Comparison of ENCODE assay signal across 15 cellular contexts in the genomic region with DNA sequence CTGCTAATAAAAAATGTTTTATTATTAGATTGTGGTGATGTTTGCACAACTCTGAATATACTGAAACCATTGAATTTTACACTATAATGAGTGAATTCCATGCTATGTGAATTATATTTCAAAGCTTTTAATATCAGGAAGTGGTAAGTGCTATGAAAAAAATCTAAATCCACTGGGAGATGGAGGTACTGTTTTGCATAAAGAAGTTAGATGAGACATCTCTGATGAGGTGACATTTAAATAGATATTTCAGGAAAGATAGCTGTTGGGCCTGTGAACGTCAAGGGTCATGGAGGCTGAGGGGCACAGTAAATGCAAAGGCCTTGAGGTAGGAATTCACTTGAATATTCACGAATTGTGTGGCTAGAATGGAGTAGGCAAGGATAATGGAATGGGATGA. TPM values are rescaled to one million over a fixed set of nuclear protein-coding genes. Genes with fewer than 3 reads are reported as not detected.
DNase-seq lines count a peak whose midpoint lies in the region; ATAC-seq and TF ChIP-seq lines count a peak whose summit lies in the region.
"Had no signal": no experiment of that assay in that cellular context is flagged by ENCODE, and none has a peak within 500 bp of the region (broad histone marks: within the 10 kb centered on the region; RNA-seq: fewer than 3 reads in every experiment).

No MANE protein-coding gene starts in this region.

- H3K36me3 Mint-ChIP-seq in Caco-2 (ENCODE audit: insufficient read depth, unreplicated experiment) (peaks cover 27% of the 10 kb centered on the region), WTC11 (no peaks in the 10 kb centered on the region; the same call in 1 of the 2 replicates), neural progenitor cell (peaks cover 12% of the 10 kb centered on the region)
- peaks cover 2% of the 10 kb centered on the region for H3K36me3 Mint-ChIP-seq in CD4-positive, alpha-beta T cell (ENCODE audit: low read depth)

- H2AFZ ChIP-seq in neural progenitor cell (replicated peaks): no peak overlapping the region

- H3K9ac ChIP-seq in BLaER1 (no peak overlapping the region), neural progenitor cell (no peak overlapping the region)

- H3K4me1 ChIP-seq in BLaER1 (peaks cover 55% of the 10 kb centered on the region), Caco-2 (peaks cover 40% of the 10 kb centered on the region), neural progenitor cell (peaks cover 89% of the 10 kb centered on the region), tibial artery (peaks cover 0 to 76% (median 32%) of the 10 kb centered on the region in 4 donors), BE2C (peaks cover 32% of the 10 kb centered on the region)

- H3K4me1 Mint-ChIP-seq in Caco-2 (ENCODE audit: low read depth, unreplicated experiment): peaks cover 67% of the 10 kb centered on the region
- peaks cover 74% of the 10 kb centered on the region for H3K4me1 Mint-ChIP-seq in WTC11
- peaks cover 40% of the 10 kb centered on the region for H3K4me1 Mint-ChIP-seq in neural progenitor cell
- peaks cover 62% of the 10 kb centered on the region for H3K4me1 Mint-ChIP-seq in CD4-positive, alpha-beta T cell (ENCODE audit: low read depth)

- ATAC-seq in WTC11: no peak
- no peak for ATAC-seq in CD4-positive, alpha-beta T cell (ENCODE audit: poor library complexity)

- intact Hi-C loops in Caco-2 (cut with micrococcal nuclease; ENCODE audit: unreplicated experiment) (no loop called here), tibial artery (cut with DNase I; ENCODE audit: low total_unique reads) (no loop called here)
- intact Hi-C loops in CD4-positive, alpha-beta T cell (cut with DNase I, micrococcal nuclease): no loop called here

- H3K79me2 ChIP-seq in neural progenitor cell (ENCODE audit: low read depth): peaks cover 100% of the 10 kb centered on the region

- H3K27ac Mint-ChIP-seq in Caco-2 (ENCODE audit: unreplicated experiment) (peak overlapping the region; percentile 96), WTC11 (peak overlapping the region; percentile 29; the same call in 1 of the 2 replicates), neural progenitor cell (no peak overlapping the region)
- no peak overlapping the region for H3K27ac Mint-ChIP-seq in CD4-positive, alpha-beta T cell
- H3K27ac Mint-ChIP-seq: B cell, H9 had no signal

- no peaks in the 10 kb centered on the region; the same call in 1 of the 2 replicates for H3K9me3 ChIP-seq in BLaER1
- H3K9me3 ChIP-seq in Caco-2: no peaks in the 10 kb centered on the region
- no peaks in the 10 kb centered on the region for H3K9me3 ChIP-seq in neural progenitor cell (ENCODE audit: low read depth)
- H3K9me3 ChIP-seq in tibial artery: no peaks in the 10 kb centered on the region
- no peaks in the 10 kb centered on the region for H3K9me3 ChIP-seq in CD4-positive, alpha-beta T cell (ENCODE audit: control insufficient read depth, low read length)
- H3K9me3 ChIP-seq in BE2C: no peaks in the 10 kb centered on the region

- H3K27me3 ChIP-seq in BLaER1: no peaks in the 10 kb centered on the region
- H3K27me3 ChIP-seq in Caco-2 (replicated peaks; ENCODE audit: control insufficient read depth, insufficient read depth, low read length): no peaks in the 10 kb centered on the region
- no peaks in the 10 kb centered on the region for H3K27me3 ChIP-seq in neural progenitor cell
- H3K27me3 ChIP-seq in tibial artery: no peaks in the 10 kb centered on the region
- no peaks in the 10 kb centered on the region for H3K27me3 ChIP-seq in CD4-positive, alpha-beta T cell (ENCODE audit: control insufficient read depth, insufficient read depth, low read length)
- H3K27me3 ChIP-seq in BE2C: no peaks in the 10 kb centered on the region

- H3K9me3 Mint-ChIP-seq in Caco-2 (ENCODE audit: unreplicated experiment) (no peaks in the 10 kb centered on the region), WTC11 (no peaks in the 10 kb centered on the region), neural progenitor cell (no peaks in the 10 kb centered on the region)
- H3K9me3 Mint-ChIP-seq in CD4-positive, alpha-beta T cell: no peaks in the 10 kb centered on the region
- H3K9me3 Mint-ChIP-seq: H9 had no signal

- POLR2A ChIA-PET in Caco-2 (lab: Charles Lee): no interaction called here
- POLR2A ChIA-PET in WTC11 (lab: Charles Lee): no interaction called here
- POLR2A ChIA-PET in CD4-positive, alpha-beta T cell (lab: Charles Lee): no interaction called here

- H3K4me3 Mint-ChIP-seq in Caco-2 (ENCODE audit: unreplicated experiment) (no peak overlapping the region), WTC11 (no peak overlapping the region), neural progenitor cell (no peak overlapping the region)
- H3K4me3 Mint-ChIP-seq in CD4-positive, alpha-beta T cell: no peak overlapping the region
- H3K4me3 Mint-ChIP-seq: B cell, H9 had no signal

- H3F3A ChIP-seq in neural progenitor cell (ENCODE audit: low read depth): peaks cover 31% of the 10 kb centered on the region

- no TSS peak for BruUV-seq in Caco-2 (replicated peaks; lab: Mats Ljungman, UMichigan)

- CTCF ChIA-PET in Caco-2 (lab: Charles Lee): no interaction called here
- CTCF ChIA-PET in WTC11 (lab: Charles Lee): no interaction called here
- CTCF ChIA-PET in CD4-positive, alpha-beta T cell (lab: Charles Lee): no interaction called here

- no peak overlapping the region for H3K27ac ChIP-seq in BLaER1
- peak overlapping the region; percentile 46 for H3K27ac ChIP-seq in neural progenitor cell
- no peak overlapping the region for H3K27ac ChIP-seq in tibial artery
- H3K27ac ChIP-seq in CD4-positive, alpha-beta T cell (ENCODE audit: low read depth, low read length): no peak overlapping the region

- H3K4me2 ChIP-seq in BLaER1 (peak overlapping the region; percentile 63), neural progenitor cell (peak overlapping the region; percentile 14)

- TF ChIP-seq CTCF in Caco-2 (IDR thresholded peaks at IDR 0.05; ENCODE audit: insufficient read depth in 1 of 2, low read depth in 1 of 2, low read length in 1 of 2, severe bottlenecking in 1 of 2, unreplicated experiment in 1 of 2) (no peak), WTC11 (IDR thresholded peaks at IDR 0.05) (no peak), neural progenitor cell (IDR thresholded peaks at IDR 0.05) (no peak), tibial artery (IDR thresholded peaks at IDR 0.05) (no peak), BE2C (IDR thresholded peaks at IDR 0.05; ENCODE audit: low read depth, low read length) (no peak)
- no peak for TF ChIP-seq CTCF in CD4-positive, alpha-beta T cell (IDR thresholded peaks at IDR 0.05)

- H3K36me3 ChIP-seq in BLaER1 (peaks cover 22% of the 10 kb centered on the region), Caco-2 (ENCODE audit: control insufficient read depth, insufficient read depth, low read length) (no peaks in the 10 kb centered on the region), neural progenitor cell (no peaks in the 10 kb centered on the region), tibial artery (no peaks in the 10 kb centered on the region), BE2C (peaks cover 14% of the 10 kb centered on the region)

- H3K27me3 Mint-ChIP-seq in Caco-2 (ENCODE audit: insufficient read depth, unreplicated experiment): no peaks in the 10 kb centered on the region
- H3K27me3 Mint-ChIP-seq in WTC11 (ENCODE audit: low read depth): no peaks in the 10 kb centered on the region
- peaks cover 2% of the 10 kb centered on the region for H3K27me3 Mint-ChIP-seq in neural progenitor cell (ENCODE audit: insufficient read depth, low read depth)
- H3K27me3 Mint-ChIP-seq in CD4-positive, alpha-beta T cell: no peaks in the 10 kb centered on the region
- H3K27me3 Mint-ChIP-seq: B cell had no signal

- peaks cover 84% of the 10 kb centered on the region for H4K20me1 ChIP-seq in BLaER1
- H4K20me1 ChIP-seq in neural progenitor cell (ENCODE audit: low read depth): peaks cover 90% of the 10 kb centered on the region

- H3K4me3 ChIP-seq in BLaER1 (no peak overlapping the region), Caco-2 (ENCODE audit: low read depth, low read length) (no peak overlapping the region), neural progenitor cell (no peak overlapping the region), tibial artery (no peak overlapping the region), BE2C (ENCODE audit: low read depth, low read length) (no peak overlapping the region)

- no peak for DNase-seq in Caco-2
- no peak for DNase-seq in WTC11 (ENCODE audit: low spot score)
- no peak for DNase-seq in neural progenitor cell (ENCODE audit: low spot score)
- DNase-seq in tibial artery: no peak
- no peak for DNase-seq in CD4-positive, alpha-beta T cell
- DNase-seq in BE2C: no peak
- DNase-seq: Calu3, DMS 273 treated with DMSO at 0.1 percent for 48 hours, DMS79, EL, GOT3, H9, IMR-90 had no signal

TF ChIP-seq in WTC11, 78 proteins besides CTCF, POLR2A, EP300 and RAD21:
- TF ChIP-seq NR3C1 (CRISPR knock-in tag; conservative IDR thresholded peaks at IDR 0.05; ENCODE audit: low read depth) (no peak), TP53 (CRISPR knock-in tag; IDR thresholded peaks at IDR 0.05) (no peak), ZNF121 (CRISPR knock-in tag; IDR thresholded peaks at IDR 0.05) (no peak), ZNF263 (CRISPR knock-in tag; IDR thresholded peaks at IDR 0.05; ENCODE audit: low read depth) (no peak), MXD4 (CRISPR knock-in tag; IDR thresholded peaks at IDR 0.05; ENCODE audit: borderline replicate concordance) (no peak)
- TF ChIP-seq, protein P1, sequence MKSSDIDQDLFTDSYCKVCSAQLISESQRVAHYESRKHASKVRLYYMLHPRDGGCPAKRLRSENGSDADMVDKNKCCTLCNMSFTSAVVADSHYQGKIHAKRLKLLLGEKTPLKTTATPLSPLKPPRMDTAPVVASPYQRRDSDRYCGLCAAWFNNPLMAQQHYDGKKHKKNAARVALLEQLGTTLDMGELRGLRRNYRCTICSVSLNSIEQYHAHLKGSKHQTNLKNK (CRISPR knock-in tag; IDR thresholded peaks at IDR 0.05): no peak

RNA-seq across cellular contexts. Expression of a gene that starts 12.3 kb away (rescaled TPM):
- 42.8 TPM in 2 replicates for total RNA-seq in Caco-2 (2022)
- 33.3 to 36.2 TPM (median 34.3 TPM) in 3 replicates for total RNA-seq in WTC11 (2021)
- total RNA-seq in neural progenitor cell (ENCODE audit: low replicate concordance): 98.7 and 180 TPM in 2 replicates
- total RNA-seq in CD4-positive, alpha-beta T cell: 10 to 100 TPM; 36.2 to 39.9 TPM
- polyA plus RNA-seq in BE2C (2012; ENCODE audit: insufficient read depth, insufficient read length, low read depth): 25.6 TPM

Comparison
In these comparisons a context has a peak if more than half of its experiments do, and no peak if none do; other contexts are left out.
1. H3K27ac Mint-ChIP-seq: peak in Caco-2 (single experiment) and WTC11 (single experiment); none in neural progenitor cell (single experiment) and CD4-positive, alpha-beta T cell (single experiment).